15 cellular contexts compared by ENCODE assay signal in the genomic region with DNA sequence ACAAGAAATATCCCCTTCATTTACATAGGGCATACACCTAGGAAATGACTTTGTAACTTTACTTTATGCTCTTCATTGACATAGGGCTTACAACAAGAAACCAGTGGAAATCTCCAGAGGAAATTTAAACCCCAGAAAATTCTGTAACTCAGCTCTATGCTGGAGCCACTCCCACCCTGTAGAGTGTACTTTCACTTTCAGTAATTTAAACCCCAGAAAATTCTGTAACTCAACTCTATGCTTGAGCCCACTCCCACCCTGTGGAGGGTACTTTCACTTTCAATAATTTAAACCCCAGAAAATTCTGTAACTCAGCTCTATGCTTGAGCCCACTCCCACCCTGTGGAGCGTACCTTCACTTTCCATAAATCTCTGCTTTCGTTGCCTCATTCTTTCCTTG.
DNase-seq lines count a peak whose midpoint lies in the region; ATAC-seq and TF ChIP-seq lines count a peak whose summit lies in the region.
"Had no signal": no experiment of that assay in that cellular context is flagged by ENCODE, and none has a peak within 500 bp of the region (broad histone marks: within the 10 kb centered on the region; RNA-seq: fewer than 3 reads in every experiment).

No MANE protein-coding gene starts in this region.

- TF ChIP-seq CTCF in Loucy (conservative IDR thresholded peaks at IDR 0.05; ENCODE audit: low read length) = no peak

- no peaks in the 10 kb centered on the region for H3K79me2 ChIP-seq in Loucy (ENCODE audit: insufficient read depth, low read length)

- H3K27me3 ChIP-seq in Loucy (ENCODE audit: insufficient read depth, low read length, poor library complexity, severe bottlenecking) = no peaks in the 10 kb centered on the region

- no peaks in the 10 kb centered on the region for H3F3A ChIP-seq in Loucy (ENCODE audit: low read depth)

- peak; percentile 13 for DNase-seq in ACHN
- no peak for DNase-seq in effector memory CD8-positive, alpha-beta T cell
- no peak for DNase-seq in posterior cingulate gyrus
- DNase-seq: C1 segment of cervical spinal cord; CD4-positive, alpha-beta T cell; GF-D8; H7 had no signal

- no peak overlapping the region for H3K27ac Mint-ChIP-seq in effector memory CD8-positive, alpha-beta T cell
- H3K27ac Mint-ChIP-seq: B cell; CD4-positive, alpha-beta T cell; GM23338 had no signal

- H3K27me3 Mint-ChIP-seq in effector memory CD8-positive, alpha-beta T cell = no peaks in the 10 kb centered on the region
- H3K27me3 Mint-ChIP-seq: B cell; CD4-positive, alpha-beta T cell had no signal

- no peak overlapping the region for H3K4me3 Mint-ChIP-seq in effector memory CD8-positive, alpha-beta T cell
- H3K4me3 Mint-ChIP-seq: B cell; CD4-positive, alpha-beta T cell; GM23338 had no signal

- no peaks in the 10 kb centered on the region for H4K20me1 ChIP-seq in Loucy (ENCODE audit: insufficient read depth, low read length, poor library complexity, severe bottlenecking)

- peak; percentile 34; the same call in 1 of the 3 replicates for ATAC-seq in SK-N-SH treated with all-trans-retinoic acid at 6 μM for 48 hours
- ATAC-seq in effector memory CD8-positive, alpha-beta T cell (replicated peaks) = no peak
- no peak for ATAC-seq in GM21423 (IDR thresholded peaks at IDR 0.05; ENCODE audit: unreplicated experiment)
- no peak for ATAC-seq in HG03469 (IDR thresholded peaks at IDR 0.05; ENCODE audit: unreplicated experiment)
- ATAC-seq: GM23338, HepG2 had no signal

- H3K9me3 Mint-ChIP-seq in effector memory CD8-positive, alpha-beta T cell = peaks cover 15 to 21% of the 10 kb centered on the region in 2 donors
- H3K9me3 Mint-ChIP-seq: GM23338 had no signal

- no peak overlapping the region for H2AFZ ChIP-seq in Loucy (ENCODE audit: low read length)
- H2AFZ ChIP-seq: GM23338 had no signal

- no peak overlapping the region for H3K9ac ChIP-seq in Loucy (ENCODE audit: low read depth, low read length, poor library complexity, severe bottlenecking)
- H3K9ac ChIP-seq: KMS-11 had no signal

- intact Hi-C loops in posterior cingulate gyrus (cut with DNase I) = no loop called here

- H3K4me3 ChIP-seq in Loucy (ENCODE audit: low read length, poor library complexity, severe bottlenecking) = peak overlapping the region; percentile 38
- H3K4me3 ChIP-seq: GM23338 had no signal

- H3K36me3 Mint-ChIP-seq in effector memory CD8-positive, alpha-beta T cell (ENCODE audit: insufficient read depth) = no peaks in the 10 kb centered on the region

- peak overlapping the region; percentile 37 for H3K4me2 ChIP-seq in Loucy (ENCODE audit: low read depth, low read length, poor library complexity, severe bottlenecking)
- H3K4me2 ChIP-seq: GM23338, KMS-11 had no signal

- H3K9me3 ChIP-seq in Loucy (ENCODE audit: insufficient read depth, low read depth, low read length) = no peaks in the 10 kb centered on the region

- no peaks in the 10 kb centered on the region for H3K4me1 ChIP-seq in Loucy (ENCODE audit: insufficient read depth, low read length, poor library complexity, severe bottlenecking)

- H3K36me3 ChIP-seq in Loucy (ENCODE audit: insufficient read depth, low read length) = no peaks in the 10 kb centered on the region

- H3K9me2 ChIP-seq in Loucy (replicated peaks; ENCODE audit: low read depth, low read length) = no peaks in the 10 kb centered on the region

- in situ Hi-C loops in ACHN (cut with HindIII; ENCODE audit: low pct_ligation_motif_present, low pct_unique_long_range_greater_than_20kb, low sequenced_read_pairs) = no loop called here

- H3K4me1 Mint-ChIP-seq in effector memory CD8-positive, alpha-beta T cell (ENCODE audit: low read depth in 2 of 2) = no peaks in the 10 kb centered on the region
- H3K4me1 Mint-ChIP-seq: B cell, GM23338 had no signal

TF ChIP-seq in SK-N-SH treated with all-trans-retinoic acid at 6 μM for 48 hours, 23 proteins besides CTCF, POLR2A, EP300 and RAD21:
- TF ChIP-seq SNAI2 (CRISPR knock-in tag; IDR thresholded peaks at IDR 0.05) (no peak), ZFP3 (CRISPR knock-in tag; IDR thresholded peaks at IDR 0.05) (no peak), RARB (CRISPR knock-in tag; IDR thresholded peaks at IDR 0.05) (no peak), TOX (CRISPR knock-in tag; IDR thresholded peaks at IDR 0.05; ENCODE audit: borderline replicate concordance) (no peak), ZC3H10 (CRISPR knock-in tag; IDR thresholded peaks at IDR 0.05) (no peak), PPARA (CRISPR knock-in tag; IDR thresholded peaks at IDR 0.05; ENCODE audit: borderline replicate concordance) (no peak), BACH2 (CRISPR knock-in tag; IDR thresholded peaks at IDR 0.05; ENCODE audit: borderline replicate concordance) (no peak), TCF4 (CRISPR knock-in tag; IDR thresholded peaks at IDR 0.05; ENCODE audit: borderline replicate concordance) (no peak)
